In the genomic region with DNA sequence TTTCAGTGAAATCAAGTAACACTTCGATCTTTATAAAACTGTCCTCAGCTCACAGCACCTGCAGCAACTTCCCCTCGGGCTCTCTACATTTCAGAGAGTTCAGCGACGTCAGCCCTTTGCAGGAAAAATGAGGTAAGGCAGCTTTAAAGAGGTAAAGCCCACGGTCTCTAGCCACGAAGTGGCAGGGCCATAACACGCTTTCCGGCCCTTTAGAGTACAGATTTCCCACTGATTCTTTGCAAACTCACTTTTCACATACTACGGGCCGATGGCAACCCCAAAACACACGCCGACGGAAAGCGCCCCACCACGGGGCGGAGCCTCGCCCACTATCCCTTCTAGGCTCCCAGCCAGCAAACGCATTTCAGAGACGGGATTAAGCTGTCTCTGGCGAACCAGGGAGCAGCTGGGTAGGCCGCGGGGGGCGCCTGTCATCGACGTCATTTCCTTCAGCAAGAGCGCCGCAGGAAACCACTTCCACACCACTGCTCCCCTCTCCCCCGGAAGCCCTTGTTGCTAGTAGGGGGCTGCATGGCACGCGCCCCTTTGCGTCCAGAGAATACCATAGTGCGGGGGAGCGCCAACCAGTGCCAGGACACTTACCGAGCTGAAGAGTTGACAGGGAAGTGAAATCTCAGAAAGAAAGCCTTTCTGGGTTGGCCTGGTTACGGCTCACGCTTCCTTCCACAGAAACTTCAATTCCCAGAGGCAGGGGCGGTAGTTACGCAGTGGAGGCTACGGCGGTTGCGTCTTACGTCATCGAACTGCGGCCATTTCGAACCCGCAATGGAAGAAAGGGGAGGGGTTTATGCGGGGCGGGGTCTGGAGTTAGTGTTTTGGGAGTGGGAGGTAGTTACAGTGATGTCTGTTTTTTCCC, we compare ENCODE assay signal across 8 cellular contexts. TPM values are rescaled to one million over a fixed set of nuclear protein-coding genes. Genes with fewer than 3 reads are reported as not detected.
A peak's percentile ranks its signal among the peaks of the same experiment; 100 is the strongest.
DNase-seq lines count a peak whose midpoint lies in the region; ATAC-seq and TF ChIP-seq lines count a peak whose summit lies in the region.

A gene with protein sequence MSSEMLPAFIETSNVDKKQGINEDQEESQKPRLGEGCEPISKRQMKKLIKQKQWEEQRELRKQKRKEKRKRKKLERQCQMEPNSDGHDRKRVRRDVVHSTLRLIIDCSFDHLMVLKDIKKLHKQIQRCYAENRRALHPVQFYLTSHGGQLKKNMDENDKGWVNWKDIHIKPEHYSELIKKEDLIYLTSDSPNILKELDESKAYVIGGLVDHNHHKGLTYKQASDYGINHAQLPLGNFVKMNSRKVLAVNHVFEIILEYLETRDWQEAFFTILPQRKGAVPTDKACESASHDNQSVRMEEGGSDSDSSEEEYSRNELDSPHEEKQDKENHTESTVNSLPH (minus strand): TSS at position 730 of the 877 bp plus-strand sequence. CDS start 4,701 bp downstream, outside the sequence.

- intact Hi-C loops in ascending aorta (cut with DNase I) = loop anchor here (1.0 to 10.0 kb wide), 8 partner anchors 47 to 387 kb away; partner anchors contain the start of genes ADH1B, C4orf54, H2AZ1 and LAMTOR3
- intact Hi-C loops in psoas muscle (cut with DNase I) = loop anchor here (2.0 to 5.0 kb wide), 4 partner anchors 81 to 384 kb away; partner anchors contain the start of genes DNAJB14 (in 1 of the 2) and LAMTOR3 (in 1 of the 2)
- intact Hi-C loops in uterus (cut with DNase I; ENCODE audit: low total_unique reads) = no loop called here

- peaks cover 5 to 8% of the 10 kb centered on the region in 2 donors for H3K4me1 ChIP-seq in ascending aorta
- peaks cover 0 to 7% of the 10 kb centered on the region in 2 donors for H3K4me1 ChIP-seq in right atrium auricular region
- H3K4me1 ChIP-seq in psoas muscle = peaks cover 21% of the 10 kb centered on the region
- no peaks in the 10 kb centered on the region for H3K4me1 ChIP-seq in uterus

- 0% methylated on average over 48 of the region's 48 CpGs for WGBS in psoas muscle, 3 donors

- H3K9me3 ChIP-seq in ascending aorta (no peaks in the 10 kb centered on the region), right atrium auricular region (no peaks in the 10 kb centered on the region), psoas muscle (no peaks in the 10 kb centered on the region), uterus (no peaks in the 10 kb centered on the region)

- peak; percentile 67 for TF ChIP-seq POLR2A in GM15510 (IDR thresholded peaks at IDR 0.05; ENCODE audit: borderline replicate concordance, extremely low read depth, insufficient read length)
- TF ChIP-seq POLR2A in uterus (IDR thresholded peaks at IDR 0.05) = peak; percentile 47 to 61

- H3K36me3 ChIP-seq in ascending aorta (no peaks in the 10 kb centered on the region), right atrium auricular region (no peaks in the 10 kb centered on the region), psoas muscle (ENCODE audit: insufficient read depth in 1 of 2, low read depth in 1 of 2) (peaks cover 0 to 5% of the 10 kb centered on the region in 2 donors), uterus (no peaks in the 10 kb centered on the region)

- H3K27ac ChIP-seq in ascending aorta (peak within 1 kb of the TSS; percentile 97), right atrium auricular region (peak within 1 kb of the TSS; percentile 88 to 95), psoas muscle (peak within 1 kb of the TSS; percentile 91), uterus (peak within 1 kb of the TSS; percentile 94 to 98)

- H3K4me3 ChIP-seq in ascending aorta = peak within 1 kb of the TSS; percentile 75 to 79
- H3K4me3 ChIP-seq in right atrium auricular region = peak within 1 kb of the TSS; percentile 61 to 63
- H3K4me3 ChIP-seq in psoas muscle = peak within 1 kb of the TSS; percentile 85
- H3K4me3 ChIP-seq in uterus = peak within 1 kb of the TSS; percentile 76 to 77

- TF ChIP-seq CTCF in ascending aorta (IDR thresholded peaks at IDR 0.05) (peak in 2 of 3 experiments; percentile 23 to 24), right atrium auricular region (IDR thresholded peaks at IDR 0.05) (no peak), psoas muscle (IDR thresholded peaks at IDR 0.05) (no peak), uterus (IDR thresholded peaks at IDR 0.05) (peak in 1 of 4 experiments; percentile 19)

- peak; percentile 94 for DNase-seq in NCI-H1694 treated with DMSO at 0.1 percent for 48 hours (lab: John Stamatoyannopoulos, UW)
- peak; percentile 84 to 99 (median 95) for DNase-seq in T-helper 2 cell
- peak; percentile 85 to 99 for DNase-seq in ascending aorta (ENCODE audit: low spot score in 2 of 2)
- peak; percentile 97 for DNase-seq in right atrium auricular region (ENCODE audit: low spot score)
- peak; percentile 98 to 99 for DNase-seq in psoas muscle
- peak; percentile 96 to 98 for DNase-seq in uterus

- ATAC-seq in HG02885 (IDR thresholded peaks at IDR 0.05; ENCODE audit: poor library complexity, unreplicated experiment) (peak; percentile 95), psoas muscle (peak; percentile 89 to 95 (median 91))

- H3K27me3 ChIP-seq in ascending aorta = no peaks in the 10 kb centered on the region
- H3K27me3 ChIP-seq in right atrium auricular region = no peaks in the 10 kb centered on the region
- H3K27me3 ChIP-seq in psoas muscle (ENCODE audit: insufficient read depth in 3 of 3, low read length in 2 of 3) = no peaks in the 10 kb centered on the region
- no peaks in the 10 kb centered on the region for H3K27me3 ChIP-seq in uterus

RNA-seq across cellular contexts. Expression of the gene that starts here (rescaled TPM):
- total RNA-seq in ascending aorta (not detected), right atrium auricular region (1 to 10 TPM; 2.1 to 2.6 TPM), psoas muscle (1 to 10 TPM; 2.9 to 4.6 (median 4.3) TPM), uterus (10 to 100 TPM in 1 of 4 donors, 1 to 10 TPM in 1, under 1 TPM in 2; under 0.01 to 11.9 (median 2.1) TPM)
- polyA plus RNA-seq in psoas muscle = 1 to 10 TPM; 2.1 to 7.2 (median 5.9) TPM

Comparison
In these comparisons a context has a peak if more than half of its experiments do, and no peak if none do; other contexts are left out.
1. Peak in every context shown above with its lines: DNase-seq, ATAC-seq, H3K4me3 ChIP-seq and H3K27ac ChIP-seq.
2. Peak in DNase-seq, H3K4me3 ChIP-seq and H3K27ac ChIP-seq in ascending aorta; RNA of the gene not detected or under 1 TPM.
3. CTCF ChIP-seq: peak in ascending aorta (2 of 3); none in right atrium auricular region (0 of 2) and psoas muscle (single experiment).